ENCODE assay signal across 8 cellular contexts in genomic region chr14:54489318-54489683, GRCh38. TPM values are rescaled to one million over a fixed set of nuclear protein-coding genes. Genes with fewer than 3 reads are reported as not detected.
DNase-seq lines count a peak whose midpoint lies in the region; ATAC-seq and TF ChIP-seq lines count a peak whose summit lies in the region.

No MANE protein-coding gene starts in this region.

- 17% methylated on average over 4 of the region's 5 CpGs for WGBS in mammary epithelial cell (ENCODE audit: low coverage, missing lambda C conversion rate)

- dilution Hi-C loops in mammary epithelial cell (cut with HindIII; ENCODE audit: low sequenced_read_pairs), result no loop called here

- BruUV-seq in mammary epithelial cell (replicated peaks; lab: Mats Ljungman, UMichigan), result no TSS peak

- no peaks in the 10 kb centered on the region for H3K27me3 ChIP-seq in CD8-positive, alpha-beta T cell (ENCODE audit: insufficient read depth, low read length)
- H3K27me3 ChIP-seq in mammary epithelial cell (ENCODE audit: insufficient read depth, low read length), result no peaks in the 10 kb centered on the region
- no peaks in the 10 kb centered on the region for H3K27me3 ChIP-seq in muscle layer of colon (ENCODE audit: control insufficient read depth in 1 of 2, insufficient read depth in 2 of 2, low read length in 2 of 2)

- ATAC-seq in CD8-positive, alpha-beta T cell, result no peak
- peak; percentile 28 for ATAC-seq in HG03066 (IDR thresholded peaks at IDR 0.05; ENCODE audit: low read depth, unreplicated experiment)
- ATAC-seq in HG03432 (IDR thresholded peaks at IDR 0.05; ENCODE audit: unreplicated experiment), result no peak
- ATAC-seq in HG03354 (IDR thresholded peaks at IDR 0.05; ENCODE audit: poor library complexity, severe bottlenecking, unreplicated experiment), result no peak

- peak overlapping the region; percentile 66 for H3K27ac ChIP-seq in CD8-positive, alpha-beta T cell (ENCODE audit: low read depth, low read length)
- H3K27ac ChIP-seq in mammary epithelial cell (ENCODE audit: insufficient read depth, low read depth, low read length), result peak overlapping the region; percentile 48
- peak overlapping the region; percentile 71 for H3K27ac ChIP-seq in muscle layer of colon (ENCODE audit: low read depth, low read length)

- H4K20me1 ChIP-seq in mammary epithelial cell (ENCODE audit: insufficient read depth, low read length), result no peaks in the 10 kb centered on the region

- H3K9ac ChIP-seq in mammary epithelial cell (ENCODE audit: insufficient read depth, low read length), result peak overlapping the region; percentile 96
- peak overlapping the region; percentile 74 for H3K9ac ChIP-seq in muscle layer of colon (ENCODE audit: low read length)

- H3K36me3 ChIP-seq in CD8-positive, alpha-beta T cell (ENCODE audit: insufficient read depth, low read length), result no peaks in the 10 kb centered on the region
- H3K36me3 ChIP-seq in mammary epithelial cell (ENCODE audit: insufficient read depth, low read length) (no peaks in the 10 kb centered on the region), muscle layer of colon (ENCODE audit: insufficient read depth, low read length) (no peaks in the 10 kb centered on the region)

- no peak for DNase-seq in CD8-positive, alpha-beta T cell
- DNase-seq in mammary epithelial cell, result no peak
- DNase-seq in stimulated activated CD4-positive, alpha-beta T cell treated with anti-CD3 and anti-CD28 coated beads, Interleukin-4, amount 100 ng/mL, for 24 hours, result no peak
- no peak for DNase-seq in stimulated activated CD4-positive, alpha-beta T cell treated with anti-CD3 and anti-CD28 coated beads, Interleukin-4, amount 100 ng/mL, for 4 hours

- POLR2A ChIA-PET in CD8-positive, alpha-beta T cell (lab: Charles Lee), result interaction anchor here (1.2 to 3.1 kb wide), 4 partner anchors 20 to 392 kb away, joined by 3 to 17 read pairs (median 4); partner anchors contain the start of genes CDKN3 and CGRRF1

- H3K4me3 ChIP-seq in CD8-positive, alpha-beta T cell (ENCODE audit: low read depth, low read length), result peak overlapping the region; percentile 73
- H3K4me3 ChIP-seq in mammary epithelial cell (replicated peaks in 1 of 3; ENCODE audit: insufficient read depth in 1 of 3, low read depth in 2 of 3, low read length in 3 of 3) (peak overlapping the region; percentile 29 to 97 (median 91)), muscle layer of colon (ENCODE audit: low read depth in 1 of 2, low read length in 2 of 2) (peak overlapping the region; percentile 82 to 96)

- no peaks in the 10 kb centered on the region for H3K27me3 Mint-ChIP-seq in CD8-positive, alpha-beta T cell (ENCODE audit: low read depth)

- CTCF ChIA-PET in CD8-positive, alpha-beta T cell (lab: Charles Lee), result interaction anchor here (1.8 kb wide), 1 partner anchor 285 kb away, joined by 4 read pairs; no protein-coding TSS in a partner anchor
- CTCF ChIA-PET in mammary epithelial cell (lab: Charles Lee; ENCODE audit: low non-redundant PET), result no interaction called here

- H2AFZ ChIP-seq in mammary epithelial cell (ENCODE audit: low read depth, low read length), result peak overlapping the region; percentile 91

- intact Hi-C loops in CD8-positive, alpha-beta T cell (cut with DNase I, micrococcal nuclease), result loop anchor here (1.0 to 10.0 kb wide), 8 partner anchors 20 to 1088 kb away; partner anchors contain the start of genes CDKN3 (in 1 of the 2), CGRRF1 (in 1 of the 2), DLGAP5 (in 1 of the 2) and GCH1 (in 1 of the 2)
- intact Hi-C loops in mammary epithelial cell (cut with micrococcal nuclease), result loop anchor here (2.0 kb wide), 1 partner anchor 122 kb away; no protein-coding TSS in a partner anchor

- peak overlapping the region; percentile 74 for H3K4me2 ChIP-seq in mammary epithelial cell (ENCODE audit: insufficient read depth, low read depth, low read length)

- H3K27ac Mint-ChIP-seq in CD8-positive, alpha-beta T cell, result peak overlapping the region; percentile 94

- peaks cover 57% of the 10 kb centered on the region for H3K4me1 Mint-ChIP-seq in CD8-positive, alpha-beta T cell (ENCODE audit: low read depth)

- peak overlapping the region; percentile 84 for H3K4me3 Mint-ChIP-seq in CD8-positive, alpha-beta T cell

- peaks cover 4% of the 10 kb centered on the region for H3K36me3 Mint-ChIP-seq in CD8-positive, alpha-beta T cell

- H3K79me2 ChIP-seq in mammary epithelial cell (ENCODE audit: insufficient read depth, low read length), result peaks cover 42% of the 10 kb centered on the region

- in situ Hi-C loops in mammary epithelial cell (cut with MboI; ENCODE audit: low sequenced_read_pairs in 2 of 2), result no loop called here

- H3K9me3 Mint-ChIP-seq in CD8-positive, alpha-beta T cell, result no peaks in the 10 kb centered on the region

- TF ChIP-seq CTCF in CD8-positive, alpha-beta T cell (IDR thresholded peaks at IDR 0.05), result no peak
- TF ChIP-seq CTCF in mammary epithelial cell (conservative IDR thresholded peaks at IDR 0.05 in 1 of 2, IDR thresholded peaks at IDR 0.05 in 1 of 2; ENCODE audit: extremely low read depth in 1 of 2, insufficient read depth in 1 of 2, low read depth in 1 of 2, low read length in 2 of 2), result no peak

- H3K4me1 ChIP-seq in CD8-positive, alpha-beta T cell (ENCODE audit: insufficient read depth, low read length), result peaks cover 38% of the 10 kb centered on the region
- H3K4me1 ChIP-seq in mammary epithelial cell (ENCODE audit: insufficient read depth, low read length), result peaks cover 17% of the 10 kb centered on the region
- peaks cover 27% of the 10 kb centered on the region for H3K4me1 ChIP-seq in muscle layer of colon (ENCODE audit: insufficient read depth, low read length)

- no peaks in the 10 kb centered on the region for H3K9me3 ChIP-seq in CD8-positive, alpha-beta T cell (ENCODE audit: low read length)
- H3K9me3 ChIP-seq in mammary epithelial cell (replicated peaks; ENCODE audit: insufficient read depth, low read length) (no peaks in the 10 kb centered on the region), muscle layer of colon (ENCODE audit: low read length) (no peaks in the 10 kb centered on the region)

RNA-seq across cellular contexts. Expression of gene GMFB, which starts 0.5 kb away (rescaled TPM):
- total RNA-seq in CD8-positive, alpha-beta T cell, result 10 to 100 TPM; 33.7 to 34.0 TPM
- 100 to 1,000 TPM in 1 of 2 donors, 10 to 100 TPM in 1; 65.9 to 104 TPM for total RNA-seq in mammary epithelial cell
- polyA plus RNA-seq in mammary epithelial cell, result 15.5 TPM
- 8.8 TPM for polyA minus RNA-seq in mammary epithelial cell

RNA-seq across cellular contexts. Expression of gene CGRRF1, which starts 20.4 kb away (rescaled TPM):
- total RNA-seq in CD8-positive, alpha-beta T cell, result 10 to 100 TPM; 59.6 to 59.9 TPM
- 10 to 100 TPM; 14.3 to 16.4 TPM for total RNA-seq in mammary epithelial cell
- polyA plus RNA-seq in mammary epithelial cell, result 6.7 TPM
- polyA minus RNA-seq in mammary epithelial cell, result not detected

RNA-seq across cellular contexts. Expression of gene CNIH1, which starts 48.1 kb away (rescaled TPM):
- total RNA-seq in CD8-positive, alpha-beta T cell, result 10 to 100 TPM; 49.2 to 55.6 TPM
- total RNA-seq in mammary epithelial cell, result 100 to 1,000 TPM; 184 to 196 TPM
- polyA plus RNA-seq in mammary epithelial cell, result 345 TPM
- polyA minus RNA-seq in mammary epithelial cell, result 223 TPM
